In genomic region chr3:46930945-46931403, GRCh38 we compare ENCODE assay signal across 1 cellular context.
TF ChIP-seq lines count a peak whose summit lies in the region.

No MANE protein-coding gene starts in this region.

TF ChIP-seq in H1, 55 proteins besides CTCF, POLR2A, EP300 and RAD21:
- TF ChIP-seq SP1 (IDR thresholded peaks at IDR 0.05; ENCODE audit: low read depth, low read length) (no peak), CHD7 (IDR thresholded peaks at IDR 0.05; ENCODE audit: insufficient replicate concordance, low read length) (no peak), TEAD4 (IDR thresholded peaks at IDR 0.05; ENCODE audit: low read depth, low read length) (0 out of 2 replicates have a peak, but pooled peaks have one; percentile 22), SRF (IDR thresholded peaks at IDR 0.05; ENCODE audit: low read depth, low read length) (no peak), EGR1 (IDR thresholded peaks at IDR 0.05; ENCODE audit: borderline replicate concordance, low read depth, low read length) (no peak)
